ENCODE assay signal across 1 cellular context in the genomic region with DNA sequence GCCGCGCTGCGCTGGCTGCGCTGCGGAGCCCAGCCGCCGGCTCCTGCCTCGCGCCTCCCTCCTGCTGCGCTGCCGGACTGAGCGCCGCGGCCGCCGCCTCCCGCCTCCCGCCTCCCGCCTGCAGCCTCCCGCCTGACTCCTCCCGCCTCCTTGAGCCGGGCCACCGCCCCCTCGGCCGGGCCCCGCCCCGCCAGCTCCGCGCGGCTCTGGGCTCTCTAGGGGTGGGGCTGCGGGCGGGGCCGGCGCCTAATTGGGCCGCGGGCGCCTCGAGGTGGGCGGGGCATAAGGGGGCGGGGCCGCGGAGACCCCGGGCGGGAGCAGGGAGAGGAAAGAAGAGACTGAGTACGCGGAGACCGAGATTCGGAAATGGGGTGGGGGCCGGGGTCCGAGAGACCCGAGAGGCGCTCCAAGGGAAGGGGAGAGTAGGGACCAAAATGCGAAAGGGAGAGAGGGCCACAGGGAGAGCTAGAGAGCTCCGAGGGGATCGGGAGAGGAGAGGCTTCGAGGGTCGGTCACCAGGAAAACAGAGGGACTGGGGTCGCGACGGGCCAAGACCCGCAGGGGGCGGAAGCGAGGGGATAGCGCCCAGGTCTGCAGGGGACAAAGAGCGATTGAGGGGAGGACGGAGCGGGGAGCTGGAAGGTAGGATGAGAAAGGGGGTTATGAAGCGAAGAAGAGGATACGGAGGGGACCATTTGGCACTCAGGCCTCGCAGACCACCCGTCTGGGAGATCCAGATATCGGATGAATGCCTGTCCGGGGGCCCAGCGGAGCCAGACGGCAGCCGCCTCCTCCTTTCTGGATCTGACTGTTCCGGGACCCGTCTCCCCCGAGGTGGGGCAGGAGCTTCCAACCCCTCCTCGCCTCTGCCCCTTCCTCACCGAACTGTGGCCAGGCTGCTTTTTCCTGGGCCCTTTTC.
TF ChIP-seq lines count a peak whose summit lies in the region.

A gene (minus strand): TSS at position 79 of the 919 bp plus-strand sequence. CDS start 255 bp downstream, outside the sequence.

TF ChIP-seq in WTC11, 78 proteins besides CTCF, POLR2A, EP300 and RAD21 (continued from another document):
- TF ChIP-seq, protein P1, sequence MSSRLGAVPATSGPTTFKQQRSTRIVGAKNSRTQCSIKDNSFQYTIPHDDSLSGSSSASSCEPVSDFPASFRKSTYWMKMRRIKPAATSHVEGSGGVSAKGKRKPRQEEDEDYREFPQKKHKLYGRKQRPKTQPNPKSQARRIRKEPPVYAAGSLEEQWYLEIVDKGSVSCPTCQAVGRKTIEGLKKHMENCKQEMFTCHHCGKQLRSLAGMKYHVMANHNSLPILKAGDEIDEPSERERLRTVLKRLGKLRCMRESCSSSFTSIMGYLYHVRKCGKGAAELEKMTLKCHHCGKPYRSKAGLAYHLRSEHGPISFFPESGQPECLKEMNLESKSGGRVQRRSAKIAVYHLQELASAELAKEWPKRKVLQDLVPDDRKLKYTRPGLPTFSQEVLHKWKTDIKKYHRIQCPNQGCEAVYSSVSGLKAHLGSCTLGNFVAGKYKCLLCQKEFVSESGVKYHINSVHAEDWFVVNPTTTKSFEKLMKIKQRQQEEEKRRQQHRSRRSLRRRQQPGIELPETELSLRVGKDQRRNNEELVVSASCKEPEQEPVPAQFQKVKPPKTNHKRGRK (CRISPR knock-in tag; IDR thresholded peaks at IDR 0.05; ENCODE audit: borderline replicate concordance): no peak
- TF ChIP-seq SMAD3 (CRISPR knock-in tag; IDR thresholded peaks at IDR 0.05; ENCODE audit: borderline replicate concordance): peak; percentile 68; the same call in 1 of the 2 replicates
TF ChIP-seq in WTC11: peak in this region for 8.
